ENCODE assay signal across 2 cellular contexts in genomic region chr3:89256882-89257281, GRCh38.
TF ChIP-seq lines count a peak whose summit lies in the region.

No MANE protein-coding gene starts in this region.

TF ChIP-seq in H1, 55 proteins besides CTCF, POLR2A, EP300 and RAD21:
- no peak for TF ChIP-seq PHF8 (conservative IDR thresholded peaks at IDR 0.05; ENCODE audit: low read depth, low read length)
- TF ChIP-seq CHD1 (IDR thresholded peaks at IDR 0.05; ENCODE audit: low read depth, low read length): no peak
- no peak for TF ChIP-seq CEBPB (IDR thresholded peaks at IDR 0.05; ENCODE audit: low read depth, low read length)
- TF ChIP-seq NRF1 (IDR thresholded peaks at IDR 0.05; ENCODE audit: low read depth, low read length): no peak
- no peak for TF ChIP-seq CREB1 (IDR thresholded peaks at IDR 0.05)
- no peak for TF ChIP-seq GTF2F1 (IDR thresholded peaks at IDR 0.05; ENCODE audit: borderline replicate concordance, low read depth, low read length)
- TF ChIP-seq KDM5A (IDR thresholded peaks at IDR 0.05; ENCODE audit: low read length): no peak
- TF ChIP-seq MAFK (IDR thresholded peaks at IDR 0.05; ENCODE audit: low read depth, low read length): no peak
- TF ChIP-seq, protein P1, sequence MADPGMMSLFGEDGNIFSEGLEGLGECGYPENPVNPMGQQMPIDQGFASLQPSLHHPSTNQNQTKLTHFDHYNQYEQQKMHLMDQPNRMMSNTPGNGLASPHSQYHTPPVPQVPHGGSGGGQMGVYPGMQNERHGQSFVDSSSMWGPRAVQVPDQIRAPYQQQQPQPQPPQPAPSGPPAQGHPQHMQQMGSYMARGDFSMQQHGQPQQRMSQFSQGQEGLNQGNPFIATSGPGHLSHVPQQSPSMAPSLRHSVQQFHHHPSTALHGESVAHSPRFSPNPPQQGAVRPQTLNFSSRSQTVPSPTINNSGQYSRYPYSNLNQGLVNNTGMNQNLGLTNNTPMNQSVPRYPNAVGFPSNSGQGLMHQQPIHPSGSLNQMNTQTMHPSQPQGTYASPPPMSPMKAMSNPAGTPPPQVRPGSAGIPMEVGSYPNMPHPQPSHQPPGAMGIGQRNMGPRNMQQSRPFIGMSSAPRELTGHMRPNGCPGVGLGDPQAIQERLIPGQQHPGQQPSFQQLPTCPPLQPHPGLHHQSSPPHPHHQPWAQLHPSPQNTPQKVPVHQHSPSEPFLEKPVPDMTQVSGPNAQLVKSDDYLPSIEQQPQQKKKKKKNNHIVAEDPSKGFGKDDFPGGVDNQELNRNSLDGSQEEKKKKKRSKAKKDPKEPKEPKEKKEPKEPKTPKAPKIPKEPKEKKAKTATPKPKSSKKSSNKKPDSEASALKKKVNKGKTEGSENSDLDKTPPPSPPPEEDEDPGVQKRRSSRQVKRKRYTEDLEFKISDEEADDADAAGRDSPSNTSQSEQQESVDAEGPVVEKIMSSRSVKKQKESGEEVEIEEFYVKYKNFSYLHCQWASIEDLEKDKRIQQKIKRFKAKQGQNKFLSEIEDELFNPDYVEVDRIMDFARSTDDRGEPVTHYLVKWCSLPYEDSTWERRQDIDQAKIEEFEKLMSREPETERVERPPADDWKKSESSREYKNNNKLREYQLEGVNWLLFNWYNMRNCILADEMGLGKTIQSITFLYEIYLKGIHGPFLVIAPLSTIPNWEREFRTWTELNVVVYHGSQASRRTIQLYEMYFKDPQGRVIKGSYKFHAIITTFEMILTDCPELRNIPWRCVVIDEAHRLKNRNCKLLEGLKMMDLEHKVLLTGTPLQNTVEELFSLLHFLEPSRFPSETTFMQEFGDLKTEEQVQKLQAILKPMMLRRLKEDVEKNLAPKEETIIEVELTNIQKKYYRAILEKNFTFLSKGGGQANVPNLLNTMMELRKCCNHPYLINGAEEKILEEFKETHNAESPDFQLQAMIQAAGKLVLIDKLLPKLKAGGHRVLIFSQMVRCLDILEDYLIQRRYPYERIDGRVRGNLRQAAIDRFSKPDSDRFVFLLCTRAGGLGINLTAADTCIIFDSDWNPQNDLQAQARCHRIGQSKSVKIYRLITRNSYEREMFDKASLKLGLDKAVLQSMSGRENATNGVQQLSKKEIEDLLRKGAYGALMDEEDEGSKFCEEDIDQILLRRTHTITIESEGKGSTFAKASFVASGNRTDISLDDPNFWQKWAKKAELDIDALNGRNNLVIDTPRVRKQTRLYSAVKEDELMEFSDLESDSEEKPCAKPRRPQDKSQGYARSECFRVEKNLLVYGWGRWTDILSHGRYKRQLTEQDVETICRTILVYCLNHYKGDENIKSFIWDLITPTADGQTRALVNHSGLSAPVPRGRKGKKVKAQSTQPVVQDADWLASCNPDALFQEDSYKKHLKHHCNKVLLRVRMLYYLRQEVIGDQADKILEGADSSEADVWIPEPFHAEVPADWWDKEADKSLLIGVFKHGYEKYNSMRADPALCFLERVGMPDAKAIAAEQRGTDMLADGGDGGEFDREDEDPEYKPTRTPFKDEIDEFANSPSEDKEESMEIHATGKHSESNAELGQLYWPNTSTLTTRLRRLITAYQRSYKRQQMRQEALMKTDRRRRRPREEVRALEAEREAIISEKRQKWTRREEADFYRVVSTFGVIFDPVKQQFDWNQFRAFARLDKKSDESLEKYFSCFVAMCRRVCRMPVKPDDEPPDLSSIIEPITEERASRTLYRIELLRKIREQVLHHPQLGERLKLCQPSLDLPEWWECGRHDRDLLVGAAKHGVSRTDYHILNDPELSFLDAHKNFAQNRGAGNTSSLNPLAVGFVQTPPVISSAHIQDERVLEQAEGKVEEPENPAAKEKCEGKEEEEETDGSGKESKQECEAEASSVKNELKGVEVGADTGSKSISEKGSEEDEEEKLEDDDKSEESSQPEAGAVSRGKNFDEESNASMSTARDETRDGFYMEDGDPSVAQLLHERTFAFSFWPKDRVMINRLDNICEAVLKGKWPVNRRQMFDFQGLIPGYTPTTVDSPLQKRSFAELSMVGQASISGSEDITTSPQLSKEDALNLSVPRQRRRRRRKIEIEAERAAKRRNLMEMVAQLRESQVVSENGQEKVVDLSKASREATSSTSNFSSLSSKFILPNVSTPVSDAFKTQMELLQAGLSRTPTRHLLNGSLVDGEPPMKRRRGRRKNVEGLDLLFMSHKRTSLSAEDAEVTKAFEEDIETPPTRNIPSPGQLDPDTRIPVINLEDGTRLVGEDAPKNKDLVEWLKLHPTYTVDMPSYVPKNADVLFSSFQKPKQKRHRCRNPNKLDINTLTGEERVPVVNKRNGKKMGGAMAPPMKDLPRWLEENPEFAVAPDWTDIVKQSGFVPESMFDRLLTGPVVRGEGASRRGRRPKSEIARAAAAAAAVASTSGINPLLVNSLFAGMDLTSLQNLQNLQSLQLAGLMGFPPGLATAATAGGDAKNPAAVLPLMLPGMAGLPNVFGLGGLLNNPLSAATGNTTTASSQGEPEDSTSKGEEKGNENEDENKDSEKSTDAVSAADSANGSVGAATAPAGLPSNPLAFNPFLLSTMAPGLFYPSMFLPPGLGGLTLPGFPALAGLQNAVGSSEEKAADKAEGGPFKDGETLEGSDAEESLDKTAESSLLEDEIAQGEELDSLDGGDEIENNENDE (IDR thresholded peaks at IDR 0.05; ENCODE audit: insufficient replicate concordance, low read length): no peak
- no peak for TF ChIP-seq EZH2 (IDR thresholded peaks at IDR 0.05; ENCODE audit: low read depth, low read length, severe bottlenecking)
- TF ChIP-seq SUZ12 (IDR thresholded peaks at IDR 0.05; ENCODE audit: low read length): no peak
- TF ChIP-seq POU5F1 (IDR thresholded peaks at IDR 0.05; ENCODE audit: low read depth, low read length): no peak
TF ChIP-seq in H1: peak in this region for 0.

TF ChIP-seq in SK-N-SH, 30 proteins besides CTCF, POLR2A, EP300 and RAD21:
- TF ChIP-seq TCF12 (IDR thresholded peaks at IDR 0.05): no peak
- no peak for TF ChIP-seq MXI1 (IDR thresholded peaks at IDR 0.05; ENCODE audit: low read depth, low read length)
- TF ChIP-seq CHD2 (IDR thresholded peaks at IDR 0.05; ENCODE audit: low read length, partially characterized antibody): no peak
- no peak for TF ChIP-seq YY1 (IDR thresholded peaks at IDR 0.05; ENCODE audit: low read depth)
- TF ChIP-seq JUND (IDR thresholded peaks at IDR 0.05): no peak
- TF ChIP-seq MEF2A (IDR thresholded peaks at IDR 0.05; ENCODE audit: borderline replicate concordance, low read depth): no peak
- TF ChIP-seq NRF1 (IDR thresholded peaks at IDR 0.05; ENCODE audit: low read depth, low read length): no peak
- TF ChIP-seq SMC3 (IDR thresholded peaks at IDR 0.05; ENCODE audit: low read depth, low read length): no peak
- TF ChIP-seq TEAD4 (IDR thresholded peaks at IDR 0.05; ENCODE audit: borderline replicate concordance, insufficient read depth): no peak
- TF ChIP-seq SIN3A (IDR thresholded peaks at IDR 0.05; ENCODE audit: borderline replicate concordance, low read depth, low read length): no peak
- TF ChIP-seq, protein P2, sequence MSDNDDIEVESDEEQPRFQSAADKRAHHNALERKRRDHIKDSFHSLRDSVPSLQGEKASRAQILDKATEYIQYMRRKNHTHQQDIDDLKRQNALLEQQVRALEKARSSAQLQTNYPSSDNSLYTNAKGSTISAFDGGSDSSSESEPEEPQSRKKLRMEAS (IDR thresholded peaks at IDR 0.05; ENCODE audit: low read depth): no peak
- TF ChIP-seq POLR2AphosphoS5 (IDR thresholded peaks at IDR 0.05; ENCODE audit: low read depth, low read length): no peak
- TF ChIP-seq RCOR1 (IDR thresholded peaks at IDR 0.05; ENCODE audit: low read length): no peak
